In genomic region chr10:3172446-3173172, GRCh38 we compare ENCODE assay signal across 8 cellular contexts. TPM values are rescaled to one million over a fixed set of nuclear protein-coding genes. Genes with fewer than 3 reads are reported as not detected.
DNase-seq lines count a peak whose midpoint lies in the region; ATAC-seq and TF ChIP-seq lines count a peak whose summit lies in the region.

Gene PITRM1 (minus strand): TSS chr10:3172782. CDS start chr10:3172772, 10 bp downstream.

- TF ChIP-seq CTCF in GM12864 (IDR thresholded peaks at IDR 0.05; ENCODE audit: low read depth, low read length, missing control alignments) (no peak), SU-DHL-6 (IDR thresholded peaks at IDR 0.05; ENCODE audit: insufficient read depth, low read length, poor library complexity, severe bottlenecking) (no peak), parathyroid adenoma (IDR thresholded peaks at IDR 0.05) (peak; percentile 10), tibial nerve (IDR thresholded peaks at IDR 0.05) (peak in 1 of 5 experiments; percentile 41)

- DNase-seq in GM12864 (ENCODE audit: low read depth) (peak; percentile 97), NCI-H128 (lab: John Stamatoyannopoulos, UW; ENCODE audit: unreplicated experiment) (peak; percentile 87), Right ventricle myocardium superior (peak; percentile 100), tibial nerve (ENCODE audit: low spot score in 2 of 2) (peak; percentile 97 to 99)
- DNase-seq in activated naive CD8-positive, alpha-beta T cell treated with anti-CD3 and anti-CD28 coated beads, Interleukin-2, amount 50 U/mL, for 16 hours (ENCODE audit: low read depth, low spot score), result peak; percentile 97

- H3K4me1 ChIP-seq in parathyroid adenoma (no peaks in the 10 kb centered on the region), tibial nerve (peaks cover 0 to 31% (median 3%) of the 10 kb centered on the region in 4 donors)

- no peaks in the 10 kb centered on the region for H3K36me3 ChIP-seq in SU-DHL-6 (ENCODE audit: low read length)
- no peaks in the 10 kb centered on the region for H3K36me3 ChIP-seq in parathyroid adenoma (ENCODE audit: control insufficient read depth, insufficient read depth, low read length)
- peaks cover 0 to 26% (median 0%) of the 10 kb centered on the region in 3 donors for H3K36me3 ChIP-seq in tibial nerve

- H3K27me3 ChIP-seq in SU-DHL-6 (ENCODE audit: low read length) (no peaks in the 10 kb centered on the region), parathyroid adenoma (ENCODE audit: control insufficient read depth, insufficient read depth, low read length) (no peaks in the 10 kb centered on the region), tibial nerve (no peaks in the 10 kb centered on the region)

- H3K4me2 ChIP-seq in SU-DHL-6 (ENCODE audit: low read depth, low read length, poor library complexity, severe bottlenecking) (peak within 1 kb of the TSS; percentile 94), parathyroid adenoma (ENCODE audit: low read length) (peak within 1 kb of the TSS; percentile 91)

- H3F3A ChIP-seq in SU-DHL-6 (ENCODE audit: insufficient read depth), result no peaks in the 10 kb centered on the region

- peak within 1 kb of the TSS; percentile 89 for H2AFZ ChIP-seq in SU-DHL-6 (ENCODE audit: low read depth, low read length, severe bottlenecking)
- H2AFZ ChIP-seq in parathyroid adenoma, result peak within 1 kb of the TSS; percentile 87

- ATAC-seq in HG02678 (IDR thresholded peaks at IDR 0.05; ENCODE audit: unreplicated experiment), result peak; percentile 98
- peak; percentile 98 for ATAC-seq in Right ventricle myocardium superior (ENCODE audit: poor library complexity)

- peaks cover 13% of the 10 kb centered on the region; the same call in 1 of the 2 replicates for H3K79me2 ChIP-seq in SU-DHL-6 (ENCODE audit: insufficient read depth, low read length)
- peaks cover 3% of the 10 kb centered on the region for H3K79me2 ChIP-seq in parathyroid adenoma

- no peaks in the 10 kb centered on the region for H4K20me1 ChIP-seq in SU-DHL-6 (ENCODE audit: low read depth, low read length)

- WGBS in tibial nerve, 2 donors, result 0 to 1% methylated on average over 34 to 71 of the region's 73 CpGs

- H3K4me3 ChIP-seq in GM12864 (ENCODE audit: low read depth, low read length) (peak within 1 kb of the TSS; percentile 79), SU-DHL-6 (ENCODE audit: insufficient read depth, low read length, poor library complexity, severe bottlenecking) (peak within 1 kb of the TSS; percentile 74), parathyroid adenoma (ENCODE audit: low read depth, low read length) (peak within 1 kb of the TSS; percentile 88), tibial nerve (peak within 1 kb of the TSS; percentile 79 to 99 (median 93))

- H3K9me3 ChIP-seq in SU-DHL-6 (ENCODE audit: insufficient read depth, low read length) (no peaks in the 10 kb centered on the region), parathyroid adenoma (ENCODE audit: control insufficient read depth, low read length) (no peaks in the 10 kb centered on the region), tibial nerve (no peaks in the 10 kb centered on the region)

- TF ChIP-seq POLR2A in tibial nerve (IDR thresholded peaks at IDR 0.05), result peak; percentile 93 to 98

- peak in 1 of 2 donors; percentile 100 for TF ChIP-seq EP300 in tibial nerve (IDR thresholded peaks at IDR 0.05)

- H3K27ac ChIP-seq in SU-DHL-6 (ENCODE audit: low read depth, low read length) (no peak within 1 kb of the TSS), parathyroid adenoma (peak within 1 kb of the TSS; percentile 45), tibial nerve (peak within 1 kb of the TSS; percentile 83 to 95 (median 90))

- no peaks in the 10 kb centered on the region for H3K9me2 ChIP-seq in SU-DHL-6 (replicated peaks; ENCODE audit: insufficient read depth, low read length)

- peak within 1 kb of the TSS; percentile 87 for H3K9ac ChIP-seq in SU-DHL-6 (ENCODE audit: low read length)
- peak within 1 kb of the TSS; percentile 39 for H3K9ac ChIP-seq in parathyroid adenoma

- intact Hi-C loops in Right ventricle myocardium superior (cut with DNase I), result no loop called here

RNA-seq across cellular contexts. Expression of gene PITRM1, which starts in this region (rescaled TPM):
- 84.4 TPM for total RNA-seq in Right ventricle myocardium superior
- total RNA-seq in tibial nerve, result 10 to 100 TPM; 55.5 to 83.7 (median 59.7) TPM
